ENCODE assay signal across 8 cellular contexts in the genomic region with DNA sequence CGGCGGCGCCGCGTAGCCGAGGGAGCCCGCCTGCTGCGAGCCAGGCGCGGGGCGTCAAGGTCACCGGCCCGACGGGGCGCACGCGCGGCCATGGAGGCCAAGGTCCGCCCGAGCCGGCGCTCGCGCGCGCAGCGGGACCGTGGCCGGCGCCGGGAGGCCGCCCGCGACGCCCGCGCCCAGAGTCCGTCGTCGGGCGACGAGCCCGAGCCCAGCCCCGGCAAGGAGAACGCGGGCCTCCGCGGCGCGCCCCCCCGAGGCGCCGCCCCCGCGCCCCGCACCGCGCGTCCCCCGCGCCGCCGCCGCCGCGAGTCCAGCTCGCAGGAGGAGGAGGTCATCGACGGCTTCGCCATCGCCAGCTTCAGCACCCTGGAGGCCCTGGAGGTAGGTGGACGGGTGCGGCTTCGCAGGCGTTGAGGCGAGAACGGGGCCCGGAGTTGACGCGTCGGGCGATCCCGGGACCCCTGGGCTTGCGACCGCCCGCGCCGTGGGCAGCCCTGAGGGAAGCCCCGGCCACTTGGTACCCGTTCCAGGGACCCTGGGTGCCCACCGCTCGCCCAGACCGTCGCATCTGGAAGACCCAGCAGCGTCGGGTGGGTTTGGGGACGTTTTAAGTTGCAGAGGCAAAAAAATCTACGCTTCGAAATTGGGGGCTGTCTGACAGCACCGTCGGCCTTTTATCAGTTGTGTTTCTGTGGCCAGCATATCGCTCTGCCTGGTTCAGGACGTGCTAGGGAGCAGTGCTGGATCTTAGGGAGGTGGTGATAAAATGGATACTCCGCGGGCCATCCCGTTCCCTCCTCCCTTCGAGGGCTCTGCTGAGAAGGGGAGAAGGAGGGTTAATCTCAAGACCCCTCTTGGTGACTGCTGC. TPM values are rescaled to one million over a fixed set of nuclear protein-coding genes. Genes with fewer than 3 reads are reported as not detected.
DNase-seq lines count a peak whose midpoint lies in the region; ATAC-seq and TF ChIP-seq lines count a peak whose summit lies in the region.

No MANE protein-coding gene starts in this region.

- peak overlapping the region; percentile 83 to 84 for H3K9ac ChIP-seq in colonic mucosa (ENCODE audit: low read depth in 2 of 2, low read length in 2 of 2)
- peak overlapping the region; percentile 79 for H3K9ac ChIP-seq in mucosa of rectum (ENCODE audit: low read depth in 1 of 2, low read length in 2 of 2)

- no peak for DNase-seq in activated naive CD4-positive, alpha-beta T cell treated with anti-CD3 and anti-CD28 coated beads, Interleukin-2, amount 50 U/mL, for 16 hours
- DNase-seq in LoVo (ENCODE audit: low spot score) (peak; percentile 18), colonic mucosa (no peak), T-helper 9 cell (no peak)
- no peak for DNase-seq in effector CD4-positive, alpha-beta T cell

- no peak for TF ChIP-seq CTCF in colonic mucosa (IDR thresholded peaks at IDR 0.05)

- peak overlapping the region; percentile 65 for H3K27ac Mint-ChIP-seq in activated naive CD4-positive, alpha-beta T cell treated with anti-CD3 and anti-CD28 coated beads, Interleukin-2, amount 50 U/mL, for 24 hours

- H3K36me3 ChIP-seq in colonic mucosa (no peaks in the 10 kb centered on the region), mucosa of rectum (ENCODE audit: control insufficient read depth in 2 of 2, insufficient read depth in 2 of 2, low read length in 2 of 2) (no peaks in the 10 kb centered on the region)

- no peaks in the 10 kb centered on the region for H3K9me3 Mint-ChIP-seq in activated naive CD4-positive, alpha-beta T cell treated with anti-CD3 and anti-CD28 coated beads, Interleukin-2, amount 50 U/mL, for 24 hours

- H3K4me1 ChIP-seq in colonic mucosa: peaks cover 31% of the 10 kb centered on the region
- H3K4me1 ChIP-seq in mucosa of rectum (ENCODE audit: control insufficient read depth in 2 of 2, insufficient read depth in 2 of 2, low read length in 2 of 2): peaks cover 49 to 50% of the 10 kb centered on the region in 2 donors

- H3K27ac ChIP-seq in colonic mucosa (peak overlapping the region; percentile 20), mucosa of rectum (ENCODE audit: low read depth in 2 of 2, low read length in 2 of 2) (peak overlapping the region in 1 of 2 donors; percentile 60)

- intact Hi-C loops in colonic mucosa (cut with DNase I): no loop called here

- no peaks in the 10 kb centered on the region for H3K36me3 Mint-ChIP-seq in activated naive CD4-positive, alpha-beta T cell treated with anti-CD3 and anti-CD28 coated beads, Interleukin-2, amount 50 U/mL, for 24 hours

- H3K9me3 ChIP-seq in colonic mucosa (no peaks in the 10 kb centered on the region), mucosa of rectum (ENCODE audit: control insufficient read depth in 2 of 2, low read length in 2 of 2) (no peaks in the 10 kb centered on the region)

- no peaks in the 10 kb centered on the region for H3K27me3 Mint-ChIP-seq in activated naive CD4-positive, alpha-beta T cell treated with anti-CD3 and anti-CD28 coated beads, Interleukin-2, amount 50 U/mL, for 24 hours

- H3K4me3 Mint-ChIP-seq in activated naive CD4-positive, alpha-beta T cell treated with anti-CD3 and anti-CD28 coated beads, Interleukin-2, amount 50 U/mL, for 24 hours: peak overlapping the region; percentile 65

- no peak for ATAC-seq in GM21526 (IDR thresholded peaks at IDR 0.05; ENCODE audit: low FRiP score, unreplicated experiment)

- peak overlapping the region; percentile 79 for H3K4me3 ChIP-seq in colonic mucosa
- H3K4me3 ChIP-seq in mucosa of rectum (ENCODE audit: low read length in 2 of 2): peak overlapping the region; percentile 64 to 78

- H3K4me1 Mint-ChIP-seq in activated naive CD4-positive, alpha-beta T cell treated with anti-CD3 and anti-CD28 coated beads, Interleukin-2, amount 50 U/mL, for 24 hours: peaks cover 75% of the 10 kb centered on the region

- no peaks in the 10 kb centered on the region for H3K27me3 ChIP-seq in colonic mucosa
- no peaks in the 10 kb centered on the region for H3K27me3 ChIP-seq in mucosa of rectum (ENCODE audit: control insufficient read depth in 2 of 2, insufficient read depth in 2 of 2, low read length in 2 of 2)

RNA-seq across cellular contexts. Expression of a gene that starts 0.8 kb away (rescaled TPM):
- 100 to 1,000 TPM in 1 of 2 donors, 10 to 100 TPM in 1; 51.9 to 101 TPM for total RNA-seq in colonic mucosa
